Comparison of ENCODE assay signal across 11 cellular contexts in genomic region chr6:135053433-135053832, GRCh38. TPM values are rescaled to one million over a fixed set of nuclear protein-coding genes. Genes with fewer than 3 reads are reported as not detected.
A peak's percentile ranks its signal among the peaks of the same experiment; 100 is the strongest.
DNase-seq lines count a peak whose midpoint lies in the region; ATAC-seq and TF ChIP-seq lines count a peak whose summit lies in the region.
"Had no signal": no experiment of that assay in that cellular context is flagged by ENCODE, and none has a peak within 500 bp of the region (broad histone marks: within the 10 kb centered on the region; RNA-seq: fewer than 3 reads in every experiment).

No MANE protein-coding gene starts in this region.

- DNase-seq in GM23248, result peak; percentile 10
- DNase-seq in RWPE2 (ENCODE audit: low spot score), result no peak
- no peak for DNase-seq in epithelial cell of esophagus (ENCODE audit: low read depth)
- no peak for DNase-seq in NCI-H1436 (lab: John Stamatoyannopoulos, UW)
- DNase-seq in NK-92 treated with Interleukin-12 subunit alpha and Interleukin-12 subunit beta, amount 100 ng/mL, for 24 hours (lab: John Stamatoyannopoulos, UW), result no peak
- no peak for DNase-seq in amniotic stem cell (lab: John Stamatoyannopoulos, UW)
- DNase-seq: caudate nucleus; NCI-H526; stimulated activated CD4-positive, alpha-beta T cell treated with anti-CD3 and anti-CD28 coated beads, Interleukin-2, amount 100 ng/mL, for 48 hours had no signal

- H3F3A ChIP-seq in GM23248 (ENCODE audit: insufficient read depth), result no peaks in the 10 kb centered on the region

- no peak for ATAC-seq in RWPE2 (ENCODE audit: low read depth)
- ATAC-seq in HG03025 (IDR thresholded peaks at IDR 0.05; ENCODE audit: low FRiP score, unreplicated experiment), result no peak

- no peaks in the 10 kb centered on the region for H4K20me1 ChIP-seq in GM23248 (ENCODE audit: insufficient read depth)

- H3K4me1 ChIP-seq in GM23248 (ENCODE audit: insufficient read depth) (peaks cover 6% of the 10 kb centered on the region; the same call in 1 of the 2 replicates), RWPE2 (ENCODE audit: insufficient read depth, poor library complexity, severe bottlenecking) (peaks cover 12% of the 10 kb centered on the region), rectal smooth muscle tissue (ENCODE audit: control insufficient read depth, insufficient read depth, low read length) (no peaks in the 10 kb centered on the region)

- H3K27ac ChIP-seq in GM23248, result no peak overlapping the region
- H3K27ac ChIP-seq in RWPE2 (ENCODE audit: poor library complexity, severe bottlenecking), result no peak overlapping the region
- H3K27ac ChIP-seq in rectal smooth muscle tissue (ENCODE audit: low read depth, low read length), result no peak overlapping the region

- peak overlapping the region; percentile 97 for H3K9ac ChIP-seq in GM23248
- no peak overlapping the region for H3K9ac ChIP-seq in rectal smooth muscle tissue (ENCODE audit: low read length)

- 0 out of 2 replicates have a peak, but pooled peaks cover 3% of the 10 kb centered on the region for H3K36me3 ChIP-seq in GM23248 (ENCODE audit: low read depth)
- H3K36me3 ChIP-seq in RWPE2 (ENCODE audit: low read depth), result peaks cover 23% of the 10 kb centered on the region
- H3K36me3 ChIP-seq in rectal smooth muscle tissue (ENCODE audit: control insufficient read depth, insufficient read depth, low read length), result no peaks in the 10 kb centered on the region

- WGBS in GM23248 (ENCODE audit: low coverage in 1 of 2, low lambda C conversion rate in 2 of 2, missing lambda C conversion rate in 2 of 2), 2 experiments, result 51 to 57% methylated on average over 2 of the region's 2 CpGs

- no peaks in the 10 kb centered on the region for H3K9me2 ChIP-seq in GM23248 (ENCODE audit: insufficient read depth)

- H3K4me3 ChIP-seq in GM23248 (peak overlapping the region; percentile 98), RWPE2 (ENCODE audit: severe bottlenecking) (peak overlapping the region; percentile 70), epithelial cell of esophagus (ENCODE audit: low read length) (peak overlapping the region; percentile 99), rectal smooth muscle tissue (ENCODE audit: low read length) (peak overlapping the region; percentile 99)

- in situ Hi-C loops in GM23248 (cut with MboI), result no loop called here

- peaks cover 62% of the 10 kb centered on the region for H3K79me2 ChIP-seq in GM23248 (ENCODE audit: insufficient read depth)

- no peak for TF ChIP-seq CTCF in RWPE2 (IDR thresholded peaks at IDR 0.05; ENCODE audit: poor library complexity, severe bottlenecking)
- TF ChIP-seq CTCF in epithelial cell of esophagus (IDR thresholded peaks at IDR 0.05; ENCODE audit: insufficient read depth, low read depth, low read length, missing control alignments), result no peak

- peak overlapping the region; percentile 96 for H3K4me2 ChIP-seq in GM23248 (ENCODE audit: unreplicated experiment)

- H3K27me3 ChIP-seq in GM23248 (replicated peaks; ENCODE audit: insufficient read depth), result no peaks in the 10 kb centered on the region
- H3K27me3 ChIP-seq in RWPE2 (ENCODE audit: insufficient read depth, poor library complexity, severe bottlenecking), result no peaks in the 10 kb centered on the region
- no peaks in the 10 kb centered on the region for H3K27me3 ChIP-seq in rectal smooth muscle tissue (ENCODE audit: control insufficient read depth, insufficient read depth, low read length)

- H3K9me3 ChIP-seq in GM23248 (ENCODE audit: low read depth) (no peaks in the 10 kb centered on the region), RWPE2 (ENCODE audit: severe bottlenecking) (peaks cover 2% of the 10 kb centered on the region)

- no peak overlapping the region for H2AFZ ChIP-seq in GM23248

RNA-seq across cellular contexts. Expression of gene HBS1L, which starts 1.2 kb away (rescaled TPM):
- 83.1 and 124 TPM in 2 replicates for total RNA-seq in GM23248 (2014; rRNA removed; shearing (Covaris generic))
- 83.9 and 85.0 TPM in 2 replicates for polyA plus RNA-seq in GM23248 (2016; fragmentation: Nextera tagmentation; extraction: Ambion mirVana)
